ENCODE assay signal across 1 cellular context in genomic region chr16:50684823-50685455, GRCh38.
TF ChIP-seq lines count a peak whose summit lies in the region.

No MANE protein-coding gene starts in this region.

TF ChIP-seq in SK-N-SH treated with all-trans-retinoic acid at 6 μM for 48 hours, 23 proteins besides CTCF, POLR2A, EP300 and RAD21 (continued from another document):
- TF ChIP-seq, protein P1, sequence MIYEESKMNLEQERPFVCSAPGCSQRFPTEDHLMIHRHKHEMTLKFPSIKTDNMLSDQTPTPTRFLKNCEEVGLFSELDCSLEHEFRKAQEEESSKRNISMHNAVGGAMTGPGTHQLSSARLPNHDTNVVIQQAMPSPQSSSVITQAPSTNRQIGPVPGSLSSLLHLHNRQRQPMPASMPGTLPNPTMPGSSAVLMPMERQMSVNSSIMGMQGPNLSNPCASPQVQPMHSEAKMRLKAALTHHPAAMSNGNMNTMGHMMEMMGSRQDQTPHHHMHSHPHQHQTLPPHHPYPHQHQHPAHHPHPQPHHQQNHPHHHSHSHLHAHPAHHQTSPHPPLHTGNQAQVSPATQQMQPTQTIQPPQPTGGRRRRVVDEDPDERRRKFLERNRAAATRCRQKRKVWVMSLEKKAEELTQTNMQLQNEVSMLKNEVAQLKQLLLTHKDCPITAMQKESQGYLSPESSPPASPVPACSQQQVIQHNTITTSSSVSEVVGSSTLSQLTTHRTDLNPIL (CRISPR knock-in tag; IDR thresholded peaks at IDR 0.05; ENCODE audit: low read depth) = no peak
- TF ChIP-seq ZNF70 (CRISPR knock-in tag; IDR thresholded peaks at IDR 0.05) (no peak), GLIS3 (CRISPR knock-in tag; IDR thresholded peaks at IDR 0.05) (no peak)
